In genomic region chr10:132319853-132320669, GRCh38 we compare ENCODE assay signal across 9 cellular contexts. TPM values are rescaled to one million over a fixed set of nuclear protein-coding genes. Genes with fewer than 3 reads are reported as not detected.
DNase-seq lines count a peak whose midpoint lies in the region; ATAC-seq and TF ChIP-seq lines count a peak whose summit lies in the region.
"Had no signal": no experiment of that assay in that cellular context is flagged by ENCODE, and none has a peak within 500 bp of the region (broad histone marks: within the 10 kb centered on the region; RNA-seq: fewer than 3 reads in every experiment).

No MANE protein-coding gene starts in this region.

- peaks cover 10% of the 10 kb centered on the region for H3K36me3 Mint-ChIP-seq in activated T-helper 1 cell treated with anti-CD3 and anti-CD28 coated beads, Interleukin-12 subunit alpha, Interleukin-12 subunit beta, Interleukin-2, Interleukin-4 antibody, amounts not matched to agents 30 ng/mL and 10 ng/mL and 1 ng/mL, durations not matched to agents 14 hours and 24 hours and 36 hours (ENCODE audit: low read depth)

- no peaks in the 10 kb centered on the region for H3K27me3 ChIP-seq in lower lobe of right lung (ENCODE audit: low read depth)

- no peaks in the 10 kb centered on the region for H3K27me3 Mint-ChIP-seq in activated T-helper 1 cell treated with anti-CD3 and anti-CD28 coated beads, Interleukin-12 subunit alpha, Interleukin-12 subunit beta, Interleukin-2, Interleukin-4 antibody, amounts not matched to agents 30 ng/mL and 10 ng/mL and 1 ng/mL, durations not matched to agents 14 hours and 24 hours and 36 hours (ENCODE audit: insufficient read depth)

- no peaks in the 10 kb centered on the region for H3K36me3 ChIP-seq in lower lobe of right lung

- intact Hi-C loops in activated T-helper 1 cell treated with anti-CD3 and anti-CD28 coated beads, Interleukin-12 subunit alpha, Interleukin-12 subunit beta, Interleukin-2, Interleukin-4 antibody, amounts not matched to agents 30 ng/mL and 10 ng/mL and 1 ng/mL, durations not matched to agents 14 hours and 24 hours and 36 hours (cut with micrococcal nuclease) = loop anchor here (1.0 kb wide), 1 partner anchor 10 kb away; no protein-coding TSS in a partner anchor
- intact Hi-C loops in lower lobe of right lung (cut with DNase I) = no loop called here

- H3K4me3 ChIP-seq in lower lobe of right lung = no peak overlapping the region

- no peak overlapping the region for H3K4me3 Mint-ChIP-seq in activated T-helper 1 cell treated with anti-CD3 and anti-CD28 coated beads, Interleukin-12 subunit alpha, Interleukin-12 subunit beta, Interleukin-2, Interleukin-4 antibody, amounts not matched to agents 30 ng/mL and 10 ng/mL and 1 ng/mL, durations not matched to agents 14 hours and 24 hours and 36 hours

- no peaks in the 10 kb centered on the region for H3K9me3 ChIP-seq in lower lobe of right lung

- peak overlapping the region; percentile 21 for H3K27ac Mint-ChIP-seq in activated T-helper 1 cell treated with anti-CD3 and anti-CD28 coated beads, Interleukin-12 subunit alpha, Interleukin-12 subunit beta, Interleukin-2, Interleukin-4 antibody, amounts not matched to agents 30 ng/mL and 10 ng/mL and 1 ng/mL, durations not matched to agents 14 hours and 24 hours and 36 hours

- no peak for TF ChIP-seq CTCF in lower lobe of right lung (IDR thresholded peaks at IDR 0.05)

- H3K4me1 Mint-ChIP-seq in activated T-helper 1 cell treated with anti-CD3 and anti-CD28 coated beads, Interleukin-12 subunit alpha, Interleukin-12 subunit beta, Interleukin-2, Interleukin-4 antibody, amounts not matched to agents 30 ng/mL and 10 ng/mL and 1 ng/mL, durations not matched to agents 14 hours and 24 hours and 36 hours (ENCODE audit: low read depth) = peaks cover 18% of the 10 kb centered on the region

- peak; percentile 99 for ATAC-seq in GM21737 (IDR thresholded peaks at IDR 0.05; ENCODE audit: unreplicated experiment)
- peak; percentile 64 to 69 for ATAC-seq in lower lobe of right lung

- H3K27ac ChIP-seq in lower lobe of right lung = no peak overlapping the region

- peak; percentile 61 for DNase-seq in activated CD4-positive, alpha-beta T cell treated with anti-CD3 and anti-CD28 coated beads for 48 hours
- DNase-seq in activated CD4-positive, alpha-beta T cell treated with anti-CD3 and anti-CD28 coated beads, Interleukin-2, amount 50 U/mL, for 1 hour = no peak
- peak; percentile 55 for DNase-seq in HT-29 (ENCODE audit: low spot score)
- DNase-seq in activated T-helper 1 cell treated with anti-CD3 and anti-CD28 coated beads, Interleukin-12 subunit alpha, Interleukin-12 subunit beta, Interleukin-2, Interleukin-4 antibody, amounts not matched to agents 30 ng/mL and 10 ng/mL and 1 ng/mL, durations not matched to agents 14 hours and 24 hours and 36 hours (ENCODE audit: low spot score) = peak; percentile 25
- no peak for DNase-seq in lower lobe of right lung
- DNase-seq in NCI-H774 (lab: John Stamatoyannopoulos, UW) = no peak
- no peak for DNase-seq in NCI-H524 (lab: John Stamatoyannopoulos, UW)
- DNase-seq: DND-41 had no signal

- H3K9me3 Mint-ChIP-seq in activated T-helper 1 cell treated with anti-CD3 and anti-CD28 coated beads, Interleukin-12 subunit alpha, Interleukin-12 subunit beta, Interleukin-2, Interleukin-4 antibody, amounts not matched to agents 30 ng/mL and 10 ng/mL and 1 ng/mL, durations not matched to agents 14 hours and 24 hours and 36 hours = no peaks in the 10 kb centered on the region

- H3K4me1 ChIP-seq in lower lobe of right lung = no peaks in the 10 kb centered on the region

RNA-seq across cellular contexts. Expression of gene LRRC27, which starts 11.9 kb away (rescaled TPM):
- 3.3 and 11.1 TPM in 2 replicates for total RNA-seq in HT-29 (2014; rRNA removed; shearing (Covaris generic))
- 1.7 and 3.4 TPM in 2 replicates for total RNA-seq in activated T-helper 1 cell treated with anti-CD3 and anti-CD28 coated beads, Interleukin-12 subunit alpha, Interleukin-12 subunit beta, Interleukin-2, Interleukin-4 antibody, amounts not matched to agents 30 ng/mL and 10 ng/mL and 1 ng/mL, durations not matched to agents 14 hours and 24 hours and 36 hours
- 15.5 TPM for total RNA-seq in lower lobe of right lung

RNA-seq across cellular contexts. Expression of gene STK32C, which starts 12.3 kb away (rescaled TPM):
- 19.4 and 20.8 TPM in 2 replicates for total RNA-seq in HT-29 (2014; rRNA removed; shearing (Covaris generic))
- total RNA-seq in activated T-helper 1 cell treated with anti-CD3 and anti-CD28 coated beads, Interleukin-12 subunit alpha, Interleukin-12 subunit beta, Interleukin-2, Interleukin-4 antibody, amounts not matched to agents 30 ng/mL and 10 ng/mL and 1 ng/mL, durations not matched to agents 14 hours and 24 hours and 36 hours = 14.6 and 15.5 TPM in 2 replicates
- total RNA-seq in lower lobe of right lung = 14.1 TPM

Comparison
In these comparisons a context has a peak if more than half of its experiments do, and no peak if none do; other contexts are left out.
1. DNase-seq: peak in activated CD4-positive, alpha-beta T cell treated with anti-CD3 and anti-CD28 coated beads for 48 hours (single experiment), HT-29 (single experiment) and activated T-helper 1 cell treated with anti-CD3 and anti-CD28 coated beads, Interleukin-12 subunit alpha, Interleukin-12 subunit beta, Interleukin-2, Interleukin-4 antibody, amounts not matched to agents 30 ng/mL and 10 ng/mL and 1 ng/mL, durations not matched to agents 14 hours and 24 hours and 36 hours (single experiment); none in activated CD4-positive, alpha-beta T cell treated with anti-CD3 and anti-CD28 coated beads, Interleukin-2, amount 50 U/mL, for 1 hour (single experiment), lower lobe of right lung (single experiment), NCI-H774 (single experiment) and NCI-H524 (0 of 2).